ENCODE assay signal across 20 cellular contexts in the genomic region with DNA sequence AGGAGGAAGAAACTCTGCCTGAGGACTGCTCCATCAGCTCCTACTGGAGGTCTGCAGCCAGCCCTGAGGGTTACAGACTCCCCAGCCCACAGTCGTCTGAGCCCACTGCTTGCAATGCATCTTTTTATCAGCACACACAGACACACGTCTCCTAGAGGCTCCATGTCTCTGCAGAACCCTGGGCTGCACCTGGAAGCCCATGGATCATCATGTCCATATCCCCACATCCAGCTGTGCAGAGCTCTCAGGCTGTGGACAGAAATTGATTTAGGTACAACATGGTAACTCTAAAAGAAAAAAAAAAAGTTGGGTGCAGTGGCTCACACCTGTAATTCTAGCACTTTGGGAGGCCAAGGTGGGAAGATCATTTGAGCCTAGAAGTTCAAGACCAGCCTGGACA.
"Had no signal": no experiment of that assay in that cellular context is flagged by ENCODE, and none has a peak within 500 bp of the region (broad histone marks: within the 10 kb centered on the region; RNA-seq: fewer than 3 reads in every experiment).

No MANE protein-coding gene starts in this region.

- DNase-seq: activated CD4-positive, CD25-positive, alpha-beta regulatory T cell treated with anti-CD3 and anti-CD28 coated beads, Interleukin-2, amount 50 U/mL, for 72 hours; activated effector memory CD4-positive, alpha-beta T cell treated with anti-CD3 and anti-CD28 coated beads, Interleukin-2, amount 50 U/mL, for 16 hours; effector CD8-positive, alpha-beta T cell; esophagus squamous epithelium; kidney; lower lobe of right lung; naive B cell; stimulated activated CD4-positive, alpha-beta T cell treated with anti-CD3 and anti-CD28 coated beads, Interleukin-1b, Interleukin-23, amount 100 ng/mL, for 48 hours; tibial artery had no signal

- H3K27ac Mint-ChIP-seq: activated naive CD4-positive, alpha-beta T cell treated with anti-CD3 and anti-CD28 coated beads, Interleukin-2, amount 50 U/mL, for 24 hours; activated T-cell treated with anti-CD3 and anti-CD28 coated beads, Interleukin-2, amount 50 U/mL, for 72 hours; dendritic cell treated with granulocyte-macrophage colony-stimulating factor and Interleukin-4, amounts not matched to agents 40 ng/mL and 50 ng/mL, for 4 days; T-helper 2 cell treated with Interferon-gamma antibody and Interleukin-4, amounts not matched to agents 5 μg/mL and 100 μg/mL, for 36 hours had no signal

- H3K36me3 Mint-ChIP-seq: activated naive CD4-positive, alpha-beta T cell treated with anti-CD3 and anti-CD28 coated beads, Interleukin-2, amount 50 U/mL, for 24 hours; brain had no signal

- H3K4me1 ChIP-seq: prostate gland had no signal

- H3K27me3 ChIP-seq: esophagus squamous epithelium, gastroesophageal sphincter, ovary, right atrium auricular region, tibial artery had no signal

- H3K9me3 Mint-ChIP-seq: activated naive CD4-positive, alpha-beta T cell treated with anti-CD3 and anti-CD28 coated beads, Interleukin-2, amount 50 U/mL, for 24 hours; activated T-cell treated with anti-CD3 and anti-CD28 coated beads, Interleukin-2, amount 50 U/mL, for 72 hours; brain; dendritic cell treated with granulocyte-macrophage colony-stimulating factor and Interleukin-4, amounts not matched to agents 40 ng/mL and 50 ng/mL, for 4 days; naive B cell; stimulated activated naive CD8-positive, alpha-beta T cell treated with anti-CD3 and anti-CD28 coated beads, Interleukin-15, amount 100 ng/mL, for 72 hours; T-helper 2 cell treated with Interferon-gamma antibody and Interleukin-4, amounts not matched to agents 5 μg/mL and 100 μg/mL, for 36 hours had no signal

- H3K4me3 ChIP-seq: esophagus squamous epithelium, gastroesophageal sphincter, lower lobe of right lung, ovary, prostate gland, right atrium auricular region, tibial artery had no signal

- H3K4me3 Mint-ChIP-seq: activated naive CD4-positive, alpha-beta T cell treated with anti-CD3 and anti-CD28 coated beads, Interleukin-2, amount 50 U/mL, for 24 hours; activated T-cell treated with anti-CD3 and anti-CD28 coated beads, Interleukin-2, amount 50 U/mL, for 72 hours; brain; dendritic cell treated with granulocyte-macrophage colony-stimulating factor and Interleukin-4, amounts not matched to agents 40 ng/mL and 50 ng/mL, for 4 days; stimulated activated naive CD8-positive, alpha-beta T cell treated with anti-CD3 and anti-CD28 coated beads, Interleukin-15, amount 100 ng/mL, for 72 hours; T-helper 2 cell treated with Interferon-gamma antibody and Interleukin-4, amounts not matched to agents 5 μg/mL and 100 μg/mL, for 36 hours had no signal

- H3K36me3 ChIP-seq: ovary, prostate gland had no signal

- H3K9me3 ChIP-seq: esophagus squamous epithelium, gastroesophageal sphincter, lower lobe of right lung, ovary, prostate gland, right atrium auricular region, SK-N-SH, tibial artery had no signal

- ATAC-seq: gastroesophageal sphincter had no signal

- H3K9ac ChIP-seq: SK-N-SH had no signal

- H3K27me3 Mint-ChIP-seq: activated naive CD4-positive, alpha-beta T cell treated with anti-CD3 and anti-CD28 coated beads, Interleukin-2, amount 50 U/mL, for 24 hours; brain; dendritic cell treated with granulocyte-macrophage colony-stimulating factor and Interleukin-4, amounts not matched to agents 40 ng/mL and 50 ng/mL, for 4 days; naive B cell; stimulated activated naive CD8-positive, alpha-beta T cell treated with anti-CD3 and anti-CD28 coated beads, Interleukin-15, amount 100 ng/mL, for 72 hours had no signal

- H3K27ac ChIP-seq: lower lobe of right lung, ovary, prostate gland, right atrium auricular region had no signal
